8 cellular contexts compared by ENCODE assay signal in genomic region chr19:51339687-51340656, GRCh38. TPM values are rescaled to one million over a fixed set of nuclear protein-coding genes. Genes with fewer than 3 reads are reported as not detected.
A peak's percentile ranks its signal among the peaks of the same experiment; 100 is the strongest.
DNase-seq lines count a peak whose midpoint lies in the region; ATAC-seq and TF ChIP-seq lines count a peak whose summit lies in the region.

No MANE protein-coding gene starts in this region.

- peak in 1 of 2 donors; percentile 80 for TF ChIP-seq EP300 in tibial nerve (IDR thresholded peaks at IDR 0.05)

- peaks cover 28% of the 10 kb centered on the region for H3K36me3 Mint-ChIP-seq in Caco-2 (ENCODE audit: insufficient read depth, unreplicated experiment)

- ATAC-seq in GM21381 (IDR thresholded peaks at IDR 0.05; ENCODE audit: unreplicated experiment) (peak; percentile 43), heart left ventricle (peak; percentile 95 to 98 (median 96))

- TF ChIP-seq POLR2A in heart left ventricle (IDR thresholded peaks at IDR 0.05) = peak in 1 of 2 donors; percentile 44
- TF ChIP-seq POLR2A in tibial nerve (IDR thresholded peaks at IDR 0.05) = peak; percentile 75 to 91

- peak overlapping the region; percentile 91 for H3K27ac Mint-ChIP-seq in Caco-2 (ENCODE audit: unreplicated experiment)

- H3K36me3 ChIP-seq in Caco-2 (ENCODE audit: control insufficient read depth, insufficient read depth, low read length) (0 out of 2 replicates have a peak, but pooled peaks cover 1% of the 10 kb centered on the region), adipocyte (ENCODE audit: control insufficient read depth, insufficient read depth, low read length, severe bottlenecking) (peaks cover 6% of the 10 kb centered on the region), heart left ventricle (peaks cover 0 to 11% (median 5%) of the 10 kb centered on the region in 9 donors), tibial nerve (peaks cover 0 to 6% (median 0%) of the 10 kb centered on the region in 3 donors)

- no peaks in the 10 kb centered on the region for H3K9me3 Mint-ChIP-seq in Caco-2 (ENCODE audit: unreplicated experiment)

- TF ChIP-seq CTCF in Caco-2 (IDR thresholded peaks at IDR 0.05; ENCODE audit: insufficient read depth in 1 of 2, low read depth in 1 of 2, low read length in 1 of 2, severe bottlenecking in 1 of 2, unreplicated experiment in 1 of 2) = peak in 1 of 2 experiments; percentile 33
- TF ChIP-seq CTCF in heart left ventricle (IDR thresholded peaks at IDR 0.05) = peak in 6 of 12 donors; percentile 28 to 47 (median 36)
- TF ChIP-seq CTCF in tibial nerve (IDR thresholded peaks at IDR 0.05) = peak; percentile 20 to 92 (median 50)

- peak overlapping the region; percentile 61 for H3K9ac ChIP-seq in adipocyte (ENCODE audit: low read length)

- H3K9me3 ChIP-seq in Caco-2 (no peaks in the 10 kb centered on the region), adipocyte (ENCODE audit: control insufficient read depth, low read length) (no peaks in the 10 kb centered on the region), heart left ventricle (no peaks in the 10 kb centered on the region), tibial nerve (no peaks in the 10 kb centered on the region)

- peaks cover 26% of the 10 kb centered on the region for H3K4me1 ChIP-seq in Caco-2
- H3K4me1 ChIP-seq in adipocyte (ENCODE audit: control insufficient read depth, insufficient read depth, low read length) = peaks cover 8% of the 10 kb centered on the region
- H3K4me1 ChIP-seq in heart left ventricle = peaks cover 0 to 22% (median 12%) of the 10 kb centered on the region in 12 donors
- peaks cover 0 to 28% (median 11%) of the 10 kb centered on the region in 4 donors for H3K4me1 ChIP-seq in tibial nerve

- peak overlapping the region in 11 of 12 donors; percentile 24 to 88 (median 62) for H3K27ac ChIP-seq in heart left ventricle
- peak overlapping the region; percentile 77 to 91 (median 86) for H3K27ac ChIP-seq in tibial nerve

- BruUV-seq in Caco-2 (replicated peaks; lab: Mats Ljungman, UMichigan) = no TSS peak

- POLR2A ChIA-PET in Caco-2 (lab: Charles Lee) = interaction anchor here (0.5 to 2.2 kb wide), 14 partner anchors 10 to 829 kb away, joined by 3 to 67 read pairs (median 6); partner anchors contain the start of genes ETFB, JOSD2 and ZNF175

- WGBS in heart left ventricle, 4 donors = 1 to 3% (median 2%) methylated on average over 40 to 107 of the region's 107 CpGs
- WGBS in tibial nerve, 2 donors = 1% methylated on average over 21 to 72 of the region's 107 CpGs

- peak overlapping the region; percentile 86 for H3K4me3 Mint-ChIP-seq in Caco-2 (ENCODE audit: unreplicated experiment)

- CTCF ChIA-PET in Caco-2 (lab: Charles Lee) = interaction anchor here (0.6 to 3.9 kb wide), 18 partner anchors 15 to 621 kb away, joined by 3 to 46 read pairs (median 7); partner anchors contain the start of genes ETFB and NKG7

- no peaks in the 10 kb centered on the region for H3K27me3 Mint-ChIP-seq in Caco-2 (ENCODE audit: insufficient read depth, unreplicated experiment)

- DNase-seq in Caco-2 = peak; percentile 99 to 100
- DNase-seq in HuH-7.5 (ENCODE audit: low spot score) = peak; percentile 94
- DNase-seq in SW480 (ENCODE audit: low spot score) = peak; percentile 98
- peak; percentile 99 for DNase-seq in adipocyte (ENCODE audit: low read depth)
- peak; percentile 97 to 99 (median 98) for DNase-seq in heart left ventricle
- peak; percentile 90 for DNase-seq in pons (ENCODE audit: low spot score)
- DNase-seq in tibial nerve (ENCODE audit: low spot score in 2 of 2) = peak; percentile 98

- intact Hi-C loops in Caco-2 (cut with micrococcal nuclease; ENCODE audit: unreplicated experiment) (loop anchor here (1.0 to 2.0 kb wide), 5 partner anchors 14 to 317 kb away; no protein-coding TSS in a partner anchor), heart left ventricle (cut with DNase I) (loop anchor here in 8 of 10 donors (1.0 to 10.0 kb wide), 11 partner anchors 25 to 317 kb away; partner anchors contain the start of genes C19orf84 (in 4 of the 8), ETFB (in 2 of the 8) and CLDND2 (in 1 of the 8))

- peaks cover 25% of the 10 kb centered on the region for H3K4me1 Mint-ChIP-seq in Caco-2 (ENCODE audit: low read depth, unreplicated experiment)

- H3K27me3 ChIP-seq in Caco-2 (replicated peaks; ENCODE audit: control insufficient read depth, insufficient read depth, low read length) = no peaks in the 10 kb centered on the region
- H3K27me3 ChIP-seq in adipocyte (replicated peaks; ENCODE audit: control insufficient read depth, insufficient read depth, low read length) = no peaks in the 10 kb centered on the region
- no peaks in the 10 kb centered on the region for H3K27me3 ChIP-seq in heart left ventricle
- no peaks in the 10 kb centered on the region for H3K27me3 ChIP-seq in tibial nerve

- H3K4me3 ChIP-seq in Caco-2 (ENCODE audit: low read depth, low read length) (peak overlapping the region; percentile 78), adipocyte (ENCODE audit: low read length) (peak overlapping the region; percentile 83), heart left ventricle (peak overlapping the region; percentile 7 to 75 (median 62)), tibial nerve (peak overlapping the region; percentile 55 to 73 (median 66))

RNA-seq across cellular contexts. Expression of gene VSIG10L, which starts 2.0 kb away (rescaled TPM):
- total RNA-seq in Caco-2 (2022) (4.5 and 5.0 TPM in 2 replicates), heart left ventricle (1 to 10 TPM in 2 of 9 donors, under 1 TPM in 7; 0.40 to 1.2 (median 0.74) TPM), tibial nerve (1 to 10 TPM in 3 of 4 donors, under 1 TPM in 1; 0.44 to 3.7 (median 2.1) TPM)
- 1 to 10 TPM; 1.2 to 1.7 TPM for polyA plus RNA-seq in heart left ventricle

RNA-seq across cellular contexts. Expression of gene ETFB, which starts 26.2 kb away (rescaled TPM):
- total RNA-seq in Caco-2 (2022) (228 and 239 TPM in 2 replicates), heart left ventricle (100 to 1,000 TPM; 206 to 835 (median 280) TPM), tibial nerve (100 to 1,000 TPM in 3 of 4 donors, 10 to 100 TPM in 1; 73.2 to 118 (median 101) TPM)
- 100 to 1,000 TPM; 301 to 675 TPM for polyA plus RNA-seq in heart left ventricle

RNA-seq across cellular contexts. Expression of gene IGLON5, which starts 28.5 kb away (rescaled TPM):
- total RNA-seq in Caco-2 (2022) (not detected in 2 replicates), heart left ventricle (under 1 TPM in 1 of 9 donors, not detected in 8; 0.09 TPM), tibial nerve (under 1 TPM in 1 of 4 donors, not detected in 3; 0.30 TPM)
- polyA plus RNA-seq in heart left ventricle = under 1 TPM in 1 of 2 donors, not detected in 1; 0.10 TPM

RNA-seq across cellular contexts. Expression of gene CLDND2, which starts 28.8 kb away (rescaled TPM):
- 1.6 TPM in 1 of 2 replicates, not detected in the other for total RNA-seq in Caco-2 (2022)
- 1 to 10 TPM in 3 of 9 donors, under 1 TPM in 3, not detected in 3; 0.46 to 2.3 (median 0.92) TPM for total RNA-seq in heart left ventricle
- not detected for polyA plus RNA-seq in heart left ventricle
- total RNA-seq in tibial nerve = not detected

RNA-seq across cellular contexts. Expression of gene NKG7, which starts 32.5 kb away (rescaled TPM):
- total RNA-seq in Caco-2 (2022) (not detected in 2 replicates), heart left ventricle (10 to 100 TPM in 1 of 9 donors, 1 to 10 TPM in 6, not detected in 2; 1.0 to 31.2 (median 2.4) TPM), tibial nerve (1 to 10 TPM in 2 of 4 donors, not detected in 2; 3.6 to 3.9 TPM)
- 1 to 10 TPM; 1.0 to 2.9 TPM for polyA plus RNA-seq in heart left ventricle

Comparison
In these comparisons a context has a peak if more than half of its experiments do, and no peak if none do; other contexts are left out.
1. Peak in every context shown above with its lines: DNase-seq, ATAC-seq, H3K4me3 ChIP-seq and H3K27ac ChIP-seq.